ENCODE assay signal across 1 cellular context in genomic region chr16:1379863-1380174, GRCh38.
TF ChIP-seq lines count a peak whose summit lies in the region.

No MANE protein-coding gene starts in this region.

TF ChIP-seq in endothelial cell of umbilical vein, 7 proteins besides CTCF, POLR2A, EP300 and RAD21:
- TF ChIP-seq MAX (IDR thresholded peaks at IDR 0.05; ENCODE audit: insufficient read depth, insufficient read length) (no peak), FOS (IDR thresholded peaks at IDR 0.05; ENCODE audit: borderline replicate concordance, insufficient read depth, low read length) (no peak), EZH2 (IDR thresholded peaks at IDR 0.05; ENCODE audit: borderline replicate concordance, low read depth, low read length, severe bottlenecking) (no peak), GATA2 (IDR thresholded peaks at IDR 0.05; ENCODE audit: insufficient read depth, insufficient read length, low read depth, low read length) (no peak), MYC (IDR thresholded peaks at IDR 0.05; ENCODE audit: low read depth, low read length) (no peak), JUN (IDR thresholded peaks at IDR 0.05; ENCODE audit: borderline replicate concordance, insufficient read depth, insufficient read length, low read depth) (no peak), POLR2AphosphoS5 (IDR thresholded peaks at IDR 0.05; ENCODE audit: insufficient read depth, low read depth, low read length) (no peak)
